ENCODE assay signal across 15 cellular contexts in genomic region chr20:1474817-1475603, GRCh38. TPM values are rescaled to one million over a fixed set of nuclear protein-coding genes. Genes with fewer than 3 reads are reported as not detected.
A peak's percentile ranks its signal among the peaks of the same experiment; 100 is the strongest.
DNase-seq lines count a peak whose midpoint lies in the region; ATAC-seq and TF ChIP-seq lines count a peak whose summit lies in the region.
"Had no signal": no experiment of that assay in that cellular context is flagged by ENCODE, and none has a peak within 500 bp of the region (broad histone marks: within the 10 kb centered on the region; RNA-seq: fewer than 3 reads in every experiment).

No MANE protein-coding gene starts in this region.

- H3K9ac ChIP-seq in H9 (ENCODE audit: extremely low read depth, insufficient read length, low read length), result no peak overlapping the region

- POLR2A ChIA-PET in Caco-2 (lab: Charles Lee), result interaction anchor here (0.6 kb wide), 1 partner anchor 491 kb away, joined by 3 read pairs; no protein-coding TSS in a partner anchor
- POLR2A ChIA-PET in RWPE1 (lab: Yijun Ruan, JAX; ENCODE audit: low non-redundant PET), result no interaction called here

- no peak overlapping the region for H2BK12ac ChIP-seq in H9 (ENCODE audit: insufficient read length, low read depth, low read length)

- H2BK20ac ChIP-seq in H9 (ENCODE audit: low read depth, low read length, poor library complexity, severe bottlenecking), result no peak overlapping the region

- TF ChIP-seq POLR2A in vagina (IDR thresholded peaks at IDR 0.05), result no peak

- H3K4me1 ChIP-seq in Caco-2 (peaks cover 7% of the 10 kb centered on the region), H9 (ENCODE audit: insufficient read depth, low read length) (no peaks in the 10 kb centered on the region), esophagus (ENCODE audit: control insufficient read depth in 2 of 2, insufficient read depth in 2 of 2, low read length in 1 of 2) (peaks cover 0 to 7% of the 10 kb centered on the region in 2 donors), vagina (peaks cover 16% of the 10 kb centered on the region)

- TF ChIP-seq CTCF in Caco-2 (IDR thresholded peaks at IDR 0.05; ENCODE audit: insufficient read depth in 1 of 2, low read depth in 1 of 2, low read length in 1 of 2, severe bottlenecking in 1 of 2, unreplicated experiment in 1 of 2) (no peak), H9 (conservative IDR thresholded peaks at IDR 0.05) (peak; percentile 34; the same call in 2 of the 3 replicates), RWPE1 (conservative IDR thresholded peaks at IDR 0.05; ENCODE audit: low read depth) (no peak; the same call in 1 of the 2 replicates), GM10266 (IDR thresholded peaks at IDR 0.05; ENCODE audit: control insufficient read depth, insufficient read depth, low read depth, missing control alignments) (no peak), vagina (IDR thresholded peaks at IDR 0.05) (no peak)

- H3K9me3 Mint-ChIP-seq in Caco-2 (ENCODE audit: unreplicated experiment) (no peaks in the 10 kb centered on the region), H9 (no peaks in the 10 kb centered on the region)
- H3K9me3 Mint-ChIP-seq: activated naive CD4-positive, alpha-beta T cell treated with anti-CD3 and anti-CD28 coated beads, Interleukin-2, amount 50 U/mL, for 72 hours; CD8-positive, alpha-beta T cell had no signal

- no peaks in the 10 kb centered on the region for H3K79me2 ChIP-seq in H9 (ENCODE audit: insufficient read depth, low read length)

- no peak overlapping the region for H2AFZ ChIP-seq in H9 (ENCODE audit: low read length)

- no peak overlapping the region for H3K4me3 Mint-ChIP-seq in Caco-2 (ENCODE audit: unreplicated experiment)
- H3K4me3 Mint-ChIP-seq in H9, result no peak overlapping the region
- H3K4me3 Mint-ChIP-seq: CD8-positive, alpha-beta T cell had no signal

- no peak overlapping the region for H4K5ac ChIP-seq in H9 (ENCODE audit: insufficient read length, low read depth, low read length)

- no peaks in the 10 kb centered on the region for H3K27me3 Mint-ChIP-seq in Caco-2 (ENCODE audit: insufficient read depth, unreplicated experiment)
- peaks cover 10% of the 10 kb centered on the region for H3K27me3 Mint-ChIP-seq in H9 (ENCODE audit: low read depth)

- no peak overlapping the region for H3K4ac ChIP-seq in H9 (ENCODE audit: low read depth, low read length)

- no peak overlapping the region for H3K18ac ChIP-seq in H9 (ENCODE audit: insufficient read length, low read depth, low read length)

- H3K9me3 ChIP-seq in Caco-2, result no peaks in the 10 kb centered on the region
- H3K9me3 ChIP-seq in H9 (ENCODE audit: control insufficient read depth, low read depth, low read length), result no peaks in the 10 kb centered on the region
- no peaks in the 10 kb centered on the region for H3K9me3 ChIP-seq in esophagus (ENCODE audit: control insufficient read depth in 2 of 2, insufficient read depth in 1 of 2, low read depth in 1 of 2, low read length in 1 of 2)
- H3K9me3 ChIP-seq in vagina, result no peaks in the 10 kb centered on the region
- H3K9me3 ChIP-seq: SJSA1, tibial nerve had no signal

- no peak overlapping the region for H3K4me3 ChIP-seq in Caco-2 (ENCODE audit: low read depth, low read length)
- no peak overlapping the region for H3K4me3 ChIP-seq in esophagus (ENCODE audit: low read depth in 1 of 2, low read length in 2 of 2)
- no peak overlapping the region for H3K4me3 ChIP-seq in vagina
- H3K4me3 ChIP-seq: SJSA1, tibial nerve had no signal

- H3K27ac ChIP-seq in H9 (ENCODE audit: insufficient read length, low read depth, low read length) (no peak overlapping the region), RWPE1 (peak overlapping the region; percentile 21), esophagus (ENCODE audit: low read depth in 2 of 2, low read length in 1 of 2) (peak overlapping the region; percentile 50 to 75), vagina (no peak overlapping the region)
- H3K27ac ChIP-seq: SJSA1, tibial nerve had no signal

- H4K91ac ChIP-seq in H9 (ENCODE audit: insufficient read length, low read depth, low read length), result no peak overlapping the region

- H3K4me1 Mint-ChIP-seq in Caco-2 (ENCODE audit: low read depth, unreplicated experiment) (peaks cover 23% of the 10 kb centered on the region), H9 (peaks cover 8% of the 10 kb centered on the region in 2 experiments)

- H2AK5ac ChIP-seq in H9 (ENCODE audit: insufficient read length, low read length), result no peak overlapping the region

- intact Hi-C loops in Caco-2 (cut with micrococcal nuclease; ENCODE audit: unreplicated experiment) (loop anchor here (5.0 kb wide), 1 partner anchor 38 kb away; no protein-coding TSS in a partner anchor), vagina (cut with DNase I) (no loop called here)

- H3K4me2 ChIP-seq in H9 (ENCODE audit: insufficient read depth, insufficient read length, low read length), result no peak overlapping the region

- ATAC-seq in GM19395 (IDR thresholded peaks at IDR 0.05; ENCODE audit: unreplicated experiment), result no peak
- ATAC-seq: CD8-positive, alpha-beta T cell had no signal

- no peak overlapping the region for H3K14ac ChIP-seq in H9 (ENCODE audit: insufficient read depth, low read length)

- no peaks in the 10 kb centered on the region for H3K36me3 Mint-ChIP-seq in Caco-2 (ENCODE audit: insufficient read depth, unreplicated experiment)
- H3K36me3 Mint-ChIP-seq in H9 (ENCODE audit: insufficient read depth in 1 of 3, low read depth in 3 of 3), result no peaks in the 10 kb centered on the region
- H3K36me3 Mint-ChIP-seq: activated naive CD4-positive, alpha-beta T cell treated with anti-CD3 and anti-CD28 coated beads, Interleukin-2, amount 50 U/mL, for 72 hours; CD8-positive, alpha-beta T cell had no signal

- H3K79me1 ChIP-seq in H9 (ENCODE audit: insufficient read depth, low read depth, low read length, poor library complexity, severe bottlenecking), result no peaks in the 10 kb centered on the region

- H3K36me3 ChIP-seq in Caco-2 (ENCODE audit: control insufficient read depth, insufficient read depth, low read length) (no peaks in the 10 kb centered on the region), esophagus (ENCODE audit: control insufficient read depth in 2 of 2, insufficient read depth in 2 of 2, low read length in 1 of 2) (no peaks in the 10 kb centered on the region), vagina (no peaks in the 10 kb centered on the region)
- H3K36me3 ChIP-seq: SJSA1, tibial nerve had no signal

- H2BK120ac ChIP-seq in H9 (ENCODE audit: low read depth, low read length, poor library complexity, severe bottlenecking), result no peak overlapping the region

- no peak overlapping the region for H3T11ph ChIP-seq in H9 (ENCODE audit: low read length)

- no peak overlapping the region for H2BK15ac ChIP-seq in H9 (ENCODE audit: low read depth, low read length)

- no TSS peak for BruUV-seq in Caco-2 (replicated peaks; lab: Mats Ljungman, UMichigan)

- no peak overlapping the region for H4K8ac ChIP-seq in H9 (replicated peaks; ENCODE audit: insufficient read length, low read depth, low read length)

- no peaks in the 10 kb centered on the region for H4K20me1 ChIP-seq in H9 (ENCODE audit: control insufficient read depth, insufficient read depth, insufficient read length)

- no peak overlapping the region for H3K23ac ChIP-seq in H9 (ENCODE audit: insufficient read length, low read depth, low read length)

- no peak overlapping the region for H2BK5ac ChIP-seq in H9 (ENCODE audit: insufficient read length, low read length)

- H3K27ac Mint-ChIP-seq in Caco-2 (ENCODE audit: unreplicated experiment) (peak overlapping the region; percentile 20), H9 (no peak overlapping the region; a peak in 1 of 7 replicates)
- H3K27ac Mint-ChIP-seq: activated naive CD4-positive, alpha-beta T cell treated with anti-CD3 and anti-CD28 coated beads, Interleukin-2, amount 50 U/mL, for 72 hours; CD8-positive, alpha-beta T cell had no signal

- no peaks in the 10 kb centered on the region for H3K23me2 ChIP-seq in H9 (ENCODE audit: insufficient read length, low read depth, low read length, poor library complexity, severe bottlenecking)

- CTCF ChIA-PET in Caco-2 (lab: Charles Lee), result interaction anchor here (0.8 to 1.0 kb wide), 2 partner anchors 8 to 19 kb away, joined by 3 read pairs; no protein-coding TSS in a partner anchor
- CTCF ChIA-PET in RWPE1 (lab: Yijun Ruan, JAX), result interaction anchor here (0.6 to 3.2 kb wide), 3 partner anchors 15 to 156 kb away, joined by 3 to 21 read pairs (median 3); no protein-coding TSS in a partner anchor

- WGBS in H9 (ENCODE audit: extremely low coverage, insufficient read length, low lambda C conversion rate), result no CpG with 5 or more reads among the region's 4 CpGs
- 51 to 59% methylated on average over 4 of the region's 4 CpGs for WGBS in esophagus, 2 donors

- DNase-seq in Caco-2, result peak in 1 of 2 experiments; percentile 37
- no peak for DNase-seq in H9
- DNase-seq in RWPE1 (ENCODE audit: low spot score), result peak; percentile 85
- DNase-seq in GM10266 (ENCODE audit: extremely low spot score), result no peak
- no peak for DNase-seq in NCI-H1436 treated with DMSO at 0.1 percent for 48 hours (lab: John Stamatoyannopoulos, UW)
- DNase-seq in vagina (ENCODE audit: extremely low spot score in 2 of 2), result no peak
- DNase-seq: activated CD4-positive, alpha-beta T cell treated with anti-CD3 and anti-CD28 coated beads, Interleukin-2, amount 50 U/mL, for 48 hours; CD8-positive, alpha-beta T cell; hypothalamus had no signal

- H3K56ac ChIP-seq in H9 (ENCODE audit: insufficient read length, low read depth, low read length), result no peak overlapping the region

- H3K27me3 ChIP-seq in Caco-2 (replicated peaks; ENCODE audit: control insufficient read depth, insufficient read depth, low read length) (no peaks in the 10 kb centered on the region), H9 (ENCODE audit: insufficient read depth, low read length) (no peaks in the 10 kb centered on the region), esophagus (ENCODE audit: control insufficient read depth in 1 of 2, insufficient read depth in 2 of 2, low read length in 2 of 2) (no peaks in the 10 kb centered on the region), vagina (no peaks in the 10 kb centered on the region)
- H3K27me3 ChIP-seq: SJSA1, tibial nerve had no signal

RNA-seq across cellular contexts. Expression of gene NSFL1C, which starts 8.4 kb away (rescaled TPM):
- total RNA-seq in Caco-2 (2022), result 104 and 119 TPM in 2 replicates
- total RNA-seq in H9 (2021), result 81.8 and 85.4 TPM in 2 replicates
- polyA plus RNA-seq in esophagus, result 10 to 100 TPM; 44.4 to 69.4 TPM
- 53.8 TPM for total RNA-seq in vagina

RNA-seq across cellular contexts. Expression of gene SIRPB2, which starts 16.2 kb away (rescaled TPM):
- not detected in 2 replicates for total RNA-seq in Caco-2 (2022)
- total RNA-seq in H9 (2021), result not detected in 2 replicates
- polyA plus RNA-seq in esophagus, result under 1 TPM; 0.41 to 0.75 TPM
- 2.9 TPM for total RNA-seq in vagina
- total RNA-seq: activated naive CD4-positive, alpha-beta T cell treated with anti-CD3 and anti-CD28 coated beads, Interleukin-2, amount 50 U/mL, for 72 hours; CD8-positive, alpha-beta T cell; renal cortical epithelial cell; SJSA1 had no signal

Comparison
In these comparisons a context has a peak if more than half of its experiments do, and no peak if none do; other contexts are left out.
1. H3K27ac ChIP-seq: peak in RWPE1 (single experiment) and esophagus (2 of 2); none in H9 (single experiment) and vagina (single experiment).